ENCODE assay signal across 12 cellular contexts in genomic region chr3:158104346-158105020, GRCh38. TPM values are rescaled to one million over a fixed set of nuclear protein-coding genes. Genes with fewer than 3 reads are reported as not detected.
A peak's percentile ranks its signal among the peaks of the same experiment; 100 is the strongest.
DNase-seq lines count a peak whose midpoint lies in the region; ATAC-seq and TF ChIP-seq lines count a peak whose summit lies in the region.
"Had no signal": no experiment of that assay in that cellular context is flagged by ENCODE, and none has a peak within 500 bp of the region (broad histone marks: within the 10 kb centered on the region; RNA-seq: fewer than 3 reads in every experiment).

No MANE protein-coding gene starts in this region.

- H3K27ac ChIP-seq in naive thymus-derived CD4-positive, alpha-beta T cell (ENCODE audit: low read depth, low read length): no peak overlapping the region
- H3K27ac ChIP-seq: uterus had no signal

- no peak for DNase-seq in BE2C
- peak in 1 of 2 experiments; percentile 28 for DNase-seq in HAP-1 (ENCODE audit: low spot score in 2 of 2)
- no peak for DNase-seq in activated naive CD8-positive, alpha-beta T cell treated with anti-CD3 and anti-CD28 coated beads, Interleukin-2, amount 10 ng/mL, durations not matched to agents 7 days and 5 days
- DNase-seq in naive thymus-derived CD4-positive, alpha-beta T cell: peak in 1 of 9 donors; percentile 10
- no peak for DNase-seq in pons (ENCODE audit: low spot score)
- DNase-seq in NCI-H128 (lab: John Stamatoyannopoulos, UW; ENCODE audit: unreplicated experiment): no peak
- no peak for DNase-seq in HK-2 (ENCODE audit: unreplicated experiment)
- DNase-seq in NCI-H2081 (lab: John Stamatoyannopoulos, UW): no peak
- DNase-seq: DMS79, NCI-H510A treated with DMSO at 0.1 percent for 48 hours had no signal

- H3K27ac Mint-ChIP-seq in activated naive CD8-positive, alpha-beta T cell treated with anti-CD3 and anti-CD28 coated beads, Interleukin-2, amount 10 ng/mL, durations not matched to agents 7 days and 5 days: no peak overlapping the region
- peak overlapping the region in 5 of 9 donors; percentile 5 to 86 (median 80) for H3K27ac Mint-ChIP-seq in naive thymus-derived CD4-positive, alpha-beta T cell

- peaks cover 93% of the 10 kb centered on the region for H3K27me3 Mint-ChIP-seq in activated naive CD8-positive, alpha-beta T cell treated with anti-CD3 and anti-CD28 coated beads, Interleukin-2, amount 10 ng/mL, durations not matched to agents 7 days and 5 days
- peaks cover 82 to 96% (median 87%) of the 10 kb centered on the region in 5 donors for H3K27me3 Mint-ChIP-seq in naive thymus-derived CD4-positive, alpha-beta T cell

- intact Hi-C loops in naive thymus-derived CD4-positive, alpha-beta T cell (cut with micrococcal nuclease): loop anchor here (5.0 to 10.0 kb wide), 3 partner anchors 927 to 1430 kb away; partner anchors contain the start of gene TIPARP (in 1 of the 2)

- peaks cover 1% of the 10 kb centered on the region for H3K9me3 Mint-ChIP-seq in activated naive CD8-positive, alpha-beta T cell treated with anti-CD3 and anti-CD28 coated beads, Interleukin-2, amount 10 ng/mL, durations not matched to agents 7 days and 5 days
- peaks cover 0 to 48% (median 15%) of the 10 kb centered on the region in 11 donors for H3K9me3 Mint-ChIP-seq in naive thymus-derived CD4-positive, alpha-beta T cell

- POLR2A ChIA-PET in activated naive CD8-positive, alpha-beta T cell treated with anti-CD3 and anti-CD28 coated beads, Interleukin-2, amount 10 ng/mL, durations not matched to agents 7 days and 5 days (lab: Charles Lee): no interaction called here
- POLR2A ChIA-PET in naive thymus-derived CD4-positive, alpha-beta T cell (lab: Charles Lee): no interaction called here

- ATAC-seq in activated naive CD8-positive, alpha-beta T cell treated with anti-CD3 and anti-CD28 coated beads, Interleukin-2, amount 10 ng/mL, durations not matched to agents 7 days and 5 days (ENCODE audit: low read depth): no peak
- no peak for ATAC-seq in naive thymus-derived CD4-positive, alpha-beta T cell

- H3K4me3 ChIP-seq in BE2C (ENCODE audit: low read depth, low read length): peak overlapping the region; percentile 85
- peak overlapping the region; percentile 58 for H3K4me3 ChIP-seq in HAP-1
- H3K4me3 ChIP-seq in naive thymus-derived CD4-positive, alpha-beta T cell (ENCODE audit: low read length): no peak overlapping the region

- CTCF ChIA-PET in naive thymus-derived CD4-positive, alpha-beta T cell (lab: Charles Lee): no interaction called here

- H3K36me3 Mint-ChIP-seq in activated naive CD8-positive, alpha-beta T cell treated with anti-CD3 and anti-CD28 coated beads, Interleukin-2, amount 10 ng/mL, durations not matched to agents 7 days and 5 days: peaks cover 1% of the 10 kb centered on the region
- H3K36me3 Mint-ChIP-seq in naive thymus-derived CD4-positive, alpha-beta T cell: peaks cover 0 to 9% (median 3%) of the 10 kb centered on the region in 5 donors

- H3K4me1 Mint-ChIP-seq in activated naive CD8-positive, alpha-beta T cell treated with anti-CD3 and anti-CD28 coated beads, Interleukin-2, amount 10 ng/mL, durations not matched to agents 7 days and 5 days: peaks cover 34% of the 10 kb centered on the region
- H3K4me1 Mint-ChIP-seq in naive thymus-derived CD4-positive, alpha-beta T cell: peaks cover 35 to 63% (median 50%) of the 10 kb centered on the region in 7 donors

- no peaks in the 10 kb centered on the region for H3K27me3 ChIP-seq in BE2C
- no peaks in the 10 kb centered on the region for H3K27me3 ChIP-seq in HAP-1 (ENCODE audit: low read depth)
- H3K27me3 ChIP-seq in naive thymus-derived CD4-positive, alpha-beta T cell (ENCODE audit: control insufficient read depth in 2 of 2, insufficient read depth in 2 of 2, low read length in 2 of 2): peaks cover 27 to 82% of the 10 kb centered on the region in 2 donors

- H3K9me3 ChIP-seq in BE2C (no peaks in the 10 kb centered on the region; the same call in 1 of the 2 replicates), HAP-1 (no peaks in the 10 kb centered on the region)
- H3K9me3 ChIP-seq in naive thymus-derived CD4-positive, alpha-beta T cell (ENCODE audit: control insufficient read depth in 2 of 3, low read length in 3 of 3): no peaks in the 10 kb centered on the region
- H3K9me3 ChIP-seq: uterus had no signal

- TF ChIP-seq CTCF in BE2C (IDR thresholded peaks at IDR 0.05; ENCODE audit: low read depth, low read length): no peak

- H3K4me1 ChIP-seq in BE2C (peaks cover 19% of the 10 kb centered on the region), HAP-1 (peaks cover 31% of the 10 kb centered on the region)
- H3K4me1 ChIP-seq in naive thymus-derived CD4-positive, alpha-beta T cell (ENCODE audit: control insufficient read depth in 2 of 2, insufficient read depth in 2 of 2, low read length in 2 of 2): peaks cover 25 to 27% of the 10 kb centered on the region in 2 donors

- in situ Hi-C loops in HAP-1 (cut with MboI; ENCODE audit: low sequenced_read_pairs): no loop called here

- H3K36me3 ChIP-seq in BE2C: peaks cover 43% of the 10 kb centered on the region
- peaks cover 3% of the 10 kb centered on the region; the same call in 1 of the 2 replicates for H3K36me3 ChIP-seq in HAP-1 (replicated peaks)
- H3K36me3 ChIP-seq in naive thymus-derived CD4-positive, alpha-beta T cell (ENCODE audit: control insufficient read depth in 2 of 3, insufficient read depth in 3 of 3, low read length in 3 of 3): no peaks in the 10 kb centered on the region
- H3K36me3 ChIP-seq: uterus had no signal

- peak overlapping the region; percentile 55 for H3K4me3 Mint-ChIP-seq in activated naive CD8-positive, alpha-beta T cell treated with anti-CD3 and anti-CD28 coated beads, Interleukin-2, amount 10 ng/mL, durations not matched to agents 7 days and 5 days
- peak overlapping the region; percentile 12 to 90 (median 62) for H3K4me3 Mint-ChIP-seq in naive thymus-derived CD4-positive, alpha-beta T cell

RNA-seq across cellular contexts. Expression of gene SHOX2, which starts 1.7 kb away (rescaled TPM):
- polyA plus RNA-seq in BE2C (2012; ENCODE audit: insufficient read depth, insufficient read length, low read depth): 60.4 TPM
- total RNA-seq in activated naive CD8-positive, alpha-beta T cell treated with anti-CD3 and anti-CD28 coated beads, Interleukin-2, amount 10 ng/mL, durations not matched to agents 7 days and 5 days: not detected
- total RNA-seq in naive thymus-derived CD4-positive, alpha-beta T cell: not detected
- polyA plus RNA-seq in naive thymus-derived CD4-positive, alpha-beta T cell: not detected
- total RNA-seq: mucosa of gallbladder had no signal

RNA-seq across cellular contexts. Expression of gene RSRC1, which starts 5.4 kb away (rescaled TPM):
- 46.9 TPM for polyA plus RNA-seq in BE2C (2012; ENCODE audit: insufficient read depth, insufficient read length, low read depth)
- 10 to 100 TPM; 42.9 to 48.9 TPM for total RNA-seq in activated naive CD8-positive, alpha-beta T cell treated with anti-CD3 and anti-CD28 coated beads, Interleukin-2, amount 10 ng/mL, durations not matched to agents 7 days and 5 days
- 10 to 100 TPM; 30.0 to 45.0 (median 37.4) TPM for total RNA-seq in naive thymus-derived CD4-positive, alpha-beta T cell
- 10 to 100 TPM; 34.0 to 43.1 TPM for polyA plus RNA-seq in naive thymus-derived CD4-positive, alpha-beta T cell
